Comparison of ENCODE assay signal across 8 cellular contexts in the genomic region with DNA sequence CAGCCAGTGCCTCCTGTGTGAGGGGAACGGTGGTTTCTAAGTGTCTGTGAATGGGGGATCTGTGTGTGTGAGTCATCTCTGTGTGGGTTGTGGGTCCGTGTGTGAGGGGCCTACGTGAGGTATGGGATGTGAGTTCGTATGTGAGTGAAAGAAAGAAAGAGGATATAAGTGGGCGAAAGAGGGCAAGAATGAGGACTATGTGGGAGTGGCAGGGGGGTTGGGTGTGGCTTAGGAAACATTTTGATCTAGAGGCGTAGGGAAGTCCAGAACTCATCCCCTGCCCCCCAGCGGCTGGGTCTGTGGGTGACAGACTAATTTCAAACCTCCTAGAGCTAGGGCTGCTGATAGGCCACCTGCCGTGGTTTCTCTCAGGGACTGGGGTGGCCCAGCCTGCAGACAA. TPM values are rescaled to one million over a fixed set of nuclear protein-coding genes. Genes with fewer than 3 reads are reported as not detected.
A peak's percentile ranks its signal among the peaks of the same experiment; 100 is the strongest.
DNase-seq lines count a peak whose midpoint lies in the region; ATAC-seq and TF ChIP-seq lines count a peak whose summit lies in the region.

No MANE protein-coding gene starts in this region.

- peak; percentile 96 for DNase-seq in SW480 (ENCODE audit: low spot score)
- no peak for DNase-seq in mucosa of descending colon
- no peak for DNase-seq in central memory CD4-positive, alpha-beta T cell
- no peak for DNase-seq in NCI-H2081 treated with DMSO at 0.1 percent for 48 hours (lab: John Stamatoyannopoulos, UW)
- no peak for DNase-seq in NOMO-1 treated with DMSO at 0.1 percent for 48 hours (lab: John Stamatoyannopoulos, UW; ENCODE audit: unreplicated experiment)

- H3K9me3 ChIP-seq in mucosa of descending colon: no peaks in the 10 kb centered on the region

- no peaks in the 10 kb centered on the region for H3K4me1 ChIP-seq in mucosa of descending colon (ENCODE audit: low read depth)

- no peaks in the 10 kb centered on the region for H3K36me3 ChIP-seq in mucosa of descending colon (ENCODE audit: low read depth)

- no peak overlapping the region for H3K4me3 ChIP-seq in mucosa of descending colon

- TF ChIP-seq CTCF in mucosa of descending colon (IDR thresholded peaks at IDR 0.05): no peak

- intact Hi-C loops in mucosa of descending colon (cut with DNase I, micrococcal nuclease): no loop called here

- peak; percentile 89 for ATAC-seq in GM18498 (IDR thresholded peaks at IDR 0.05; ENCODE audit: unreplicated experiment)
- peak; percentile 86 for ATAC-seq in HG02763 (IDR thresholded peaks at IDR 0.05; ENCODE audit: unreplicated experiment)
- ATAC-seq in mucosa of descending colon: peak; percentile 26
- ATAC-seq in GM21528 (IDR thresholded peaks at IDR 0.05; ENCODE audit: low FRiP score, unreplicated experiment): no peak

RNA-seq across cellular contexts. Expression of gene DHX35, which starts 35.5 kb away (rescaled TPM):
- total RNA-seq in mucosa of descending colon: 10 to 100 TPM; 14.8 to 16.4 (median 16.3) TPM
